20 cellular contexts compared by ENCODE assay signal in the genomic region with DNA sequence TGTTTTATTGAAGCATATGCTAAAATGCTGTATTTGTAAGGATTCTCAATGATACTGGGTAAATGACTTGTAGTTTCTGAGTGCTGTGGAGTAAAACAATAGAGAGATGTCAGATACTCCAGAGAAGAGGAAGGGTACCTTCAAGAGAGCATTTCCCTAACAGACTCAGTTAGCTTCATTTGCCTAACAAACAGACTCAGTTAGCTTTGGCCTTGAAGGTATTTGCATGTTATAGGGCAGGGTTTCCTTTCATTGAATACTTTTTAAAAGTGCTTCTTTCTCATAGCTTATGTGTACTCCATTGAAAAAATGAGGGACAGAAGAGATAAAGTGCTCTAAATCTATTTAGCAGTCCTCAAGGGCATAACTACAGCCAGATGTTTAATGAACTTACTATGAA.
"Had no signal": no experiment of that assay in that cellular context is flagged by ENCODE, and none has a peak within 500 bp of the region (broad histone marks: within the 10 kb centered on the region; RNA-seq: fewer than 3 reads in every experiment).

No MANE protein-coding gene starts in this region.

- H3K27me3 ChIP-seq: esophagus squamous epithelium, gastroesophageal sphincter, neutrophil, right lobe of liver, suprapubic skin, thyroid gland had no signal

- H3K4me3 ChIP-seq: esophagus squamous epithelium, gastroesophageal sphincter, mucosa of descending colon, psoas muscle, right lobe of liver, suprapubic skin, thyroid gland had no signal

- H3K9me3 ChIP-seq: esophagus squamous epithelium, gastroesophageal sphincter, mucosa of descending colon, neutrophil, psoas muscle, right lobe of liver, suprapubic skin, thyroid gland had no signal

- ATAC-seq: effector memory CD8-positive, alpha-beta T cell; gastroesophageal sphincter; mucosa of descending colon; naive thymus-derived CD8-positive, alpha-beta T cell; psoas muscle; right lobe of liver; stimulated activated effector memory CD8-positive, alpha-beta T cell treated with anti-CD3 and anti-CD28 coated beads, Interleukin-12 subunit alpha, Interleukin-12 subunit beta, amount 100 ng/mL, for 72 hours; stimulated activated naive CD8-positive, alpha-beta T cell treated with anti-CD3 and anti-CD28 coated beads, Interleukin-15, Interleukin-2, amounts not matched to agents 100 U/mL and 50 U/mL, for 24 hours had no signal

- H3K4me1 ChIP-seq: esophagus squamous epithelium, gastroesophageal sphincter, psoas muscle had no signal

- H3K27ac ChIP-seq: epithelial cell of prostate, esophagus squamous epithelium, gastroesophageal sphincter, neutrophil, psoas muscle, right lobe of liver, suprapubic skin, thyroid gland had no signal

- H3K36me3 ChIP-seq: esophagus squamous epithelium, gastroesophageal sphincter, neutrophil, right lobe of liver, suprapubic skin, thyroid gland had no signal

- DNase-seq: effector memory CD8-positive, alpha-beta T cell; esophagus squamous epithelium; foreskin fibroblast; glutamatergic neuron; islet precursor cell; mammary epithelial cell; mucosa of descending colon; naive thymus-derived CD8-positive, alpha-beta T cell; psoas muscle; retina; right lobe of liver; stimulated activated CD4-positive, alpha-beta T cell treated with anti-CD3 and anti-CD28 coated beads, Interleukin-4, amount 100 ng/mL, for 1 hour; stimulated activated CD8-positive, alpha-beta memory T cell treated with anti-CD3 and anti-CD28 coated beads, Interleukin-4, amount 100 ng/mL, for 48 hours; stimulated activated naive CD8-positive, alpha-beta T cell treated with anti-CD3 and anti-CD28 coated beads, Interleukin-15, Interleukin-2, amounts not matched to agents 100 U/mL and 50 U/mL, for 24 hours; thyroid gland had no signal
